1 cellular context compared by ENCODE assay signal in genomic region chr10:110512461-110513187, GRCh38.
TF ChIP-seq lines count a peak whose summit lies in the region.

No MANE protein-coding gene starts in this region.

TF ChIP-seq in A549, 52 proteins besides CTCF, POLR2A, EP300 and RAD21 (continued from another document):
- TF ChIP-seq, protein P1, sequence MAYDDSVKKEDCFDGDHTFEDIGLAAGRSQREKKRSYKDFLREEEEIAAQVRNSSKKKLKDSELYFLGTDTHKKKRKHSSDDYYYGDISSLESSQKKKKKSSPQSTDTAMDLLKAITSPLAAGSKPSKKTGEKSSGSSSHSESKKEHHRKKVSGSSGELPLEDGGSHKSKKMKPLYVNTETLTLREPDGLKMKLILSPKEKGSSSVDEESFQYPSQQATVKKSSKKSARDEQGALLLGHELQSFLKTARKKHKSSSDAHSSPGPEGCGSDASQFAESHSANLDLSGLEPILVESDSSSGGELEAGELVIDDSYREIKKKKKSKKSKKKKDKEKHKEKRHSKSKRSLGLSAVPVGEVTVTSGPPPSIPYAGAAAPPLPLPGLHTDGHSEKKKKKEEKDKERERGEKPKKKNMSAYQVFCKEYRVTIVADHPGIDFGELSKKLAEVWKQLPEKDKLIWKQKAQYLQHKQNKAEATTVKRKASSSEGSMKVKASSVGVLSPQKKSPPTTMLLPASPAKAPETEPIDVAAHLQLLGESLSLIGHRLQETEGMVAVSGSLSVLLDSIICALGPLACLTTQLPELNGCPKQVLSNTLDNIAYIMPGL (CRISPR knock-in tag; IDR thresholded peaks at IDR 0.05; ENCODE audit: borderline replicate concordance) = no peak
- TF ChIP-seq, protein P2, sequence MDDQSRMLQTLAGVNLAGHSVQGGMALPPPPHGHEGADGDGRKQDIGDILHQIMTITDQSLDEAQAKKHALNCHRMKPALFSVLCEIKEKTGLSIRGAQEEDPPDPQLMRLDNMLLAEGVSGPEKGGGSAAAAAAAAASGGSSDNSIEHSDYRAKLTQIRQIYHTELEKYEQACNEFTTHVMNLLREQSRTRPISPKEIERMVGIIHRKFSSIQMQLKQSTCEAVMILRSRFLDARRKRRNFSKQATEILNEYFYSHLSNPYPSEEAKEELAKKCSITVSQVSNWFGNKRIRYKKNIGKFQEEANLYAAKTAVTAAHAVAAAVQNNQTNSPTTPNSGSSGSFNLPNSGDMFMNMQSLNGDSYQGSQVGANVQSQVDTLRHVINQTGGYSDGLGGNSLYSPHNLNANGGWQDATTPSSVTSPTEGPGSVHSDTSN (IDR thresholded peaks at IDR 0.05) = no peak
- peak; percentile 97 for TF ChIP-seq HOXA7 (CRISPR knock-in tag; IDR thresholded peaks at IDR 0.05)
- no peak for TF ChIP-seq BCL3 (IDR thresholded peaks at IDR 0.05)
- TF ChIP-seq RNF2 (IDR thresholded peaks at IDR 0.05; ENCODE audit: borderline replicate concordance, low read depth) = no peak
- no peak for TF ChIP-seq RCOR1 (IDR thresholded peaks at IDR 0.05; ENCODE audit: low read depth, low read length)
- no peak for TF ChIP-seq ZSCAN20 (CRISPR knock-in tag; IDR thresholded peaks at IDR 0.05)
- no peak for TF ChIP-seq CBX8 (IDR thresholded peaks at IDR 0.05)
- TF ChIP-seq NR3C1 (IDR thresholded peaks at IDR 0.05) = no peak
- TF ChIP-seq KDM5A (IDR thresholded peaks at IDR 0.05) = no peak
- no peak for TF ChIP-seq EHF (CRISPR knock-in tag; IDR thresholded peaks at IDR 0.05)
- no peak for TF ChIP-seq MAZ (IDR thresholded peaks at IDR 0.05; ENCODE audit: borderline replicate concordance, low read depth, low read length)
- TF ChIP-seq, protein P3, sequence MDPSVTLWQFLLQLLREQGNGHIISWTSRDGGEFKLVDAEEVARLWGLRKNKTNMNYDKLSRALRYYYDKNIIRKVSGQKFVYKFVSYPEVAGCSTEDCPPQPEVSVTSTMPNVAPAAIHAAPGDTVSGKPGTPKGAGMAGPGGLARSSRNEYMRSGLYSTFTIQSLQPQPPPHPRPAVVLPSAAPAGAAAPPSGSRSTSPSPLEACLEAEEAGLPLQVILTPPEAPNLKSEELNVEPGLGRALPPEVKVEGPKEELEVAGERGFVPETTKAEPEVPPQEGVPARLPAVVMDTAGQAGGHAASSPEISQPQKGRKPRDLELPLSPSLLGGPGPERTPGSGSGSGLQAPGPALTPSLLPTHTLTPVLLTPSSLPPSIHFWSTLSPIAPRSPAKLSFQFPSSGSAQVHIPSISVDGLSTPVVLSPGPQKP (IDR thresholded peaks at IDR 0.05; ENCODE audit: low read depth, low read length) = no peak
- TF ChIP-seq CHD4 (IDR thresholded peaks at IDR 0.05; ENCODE audit: borderline replicate concordance) = no peak
- no peak for TF ChIP-seq SMC3 (IDR thresholded peaks at IDR 0.05)
- TF ChIP-seq EHMT2 (IDR thresholded peaks at IDR 0.05; ENCODE audit: low read depth) = no peak
- TF ChIP-seq GATA3 (IDR thresholded peaks at IDR 0.05; ENCODE audit: borderline replicate concordance) = no peak; the same call in 1 of the 2 replicates
- TF ChIP-seq POLR2AphosphoS2 (conservative IDR thresholded peaks at IDR 0.05; ENCODE audit: low read length) = no peak; the same call in 1 of the 2 replicates
- no peak for TF ChIP-seq USF2 (IDR thresholded peaks at IDR 0.05)
- peak; percentile 69 for TF ChIP-seq JUNB (IDR thresholded peaks at IDR 0.05)
- TF ChIP-seq REST (IDR thresholded peaks at IDR 0.05) = peak; percentile 20; the same call in 1 of the 2 replicates
- no peak for TF ChIP-seq ZC3H11A (IDR thresholded peaks at IDR 0.05)
- TF ChIP-seq, protein P4, sequence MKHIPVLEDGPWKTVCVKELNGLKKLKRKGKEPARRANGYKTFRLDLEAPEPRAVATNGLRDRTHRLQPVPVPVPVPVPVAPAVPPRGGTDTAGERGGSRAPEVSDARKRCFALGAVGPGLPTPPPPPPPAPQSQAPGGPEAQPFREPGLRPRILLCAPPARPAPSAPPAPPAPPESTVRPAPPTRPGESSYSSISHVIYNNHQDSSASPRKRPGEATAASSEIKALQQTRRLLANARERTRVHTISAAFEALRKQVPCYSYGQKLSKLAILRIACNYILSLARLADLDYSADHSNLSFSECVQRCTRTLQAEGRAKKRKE (CRISPR knock-in tag; IDR thresholded peaks at IDR 0.05; ENCODE audit: low read depth) = no peak; the same call in 1 of the 2 replicates
- TF ChIP-seq SREBF2 (IDR thresholded peaks at IDR 0.05) = no peak
- TF ChIP-seq, protein P5, sequence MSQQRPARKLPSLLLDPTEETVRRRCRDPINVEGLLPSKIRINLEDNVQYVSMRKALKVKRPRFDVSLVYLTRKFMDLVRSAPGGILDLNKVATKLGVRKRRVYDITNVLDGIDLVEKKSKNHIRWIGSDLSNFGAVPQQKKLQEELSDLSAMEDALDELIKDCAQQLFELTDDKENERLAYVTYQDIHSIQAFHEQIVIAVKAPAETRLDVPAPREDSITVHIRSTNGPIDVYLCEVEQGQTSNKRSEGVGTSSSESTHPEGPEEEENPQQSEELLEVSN (IDR thresholded peaks at IDR 0.05; ENCODE audit: borderline replicate concordance, low read depth) = no peak
- no peak for TF ChIP-seq HOXB13 (CRISPR knock-in tag; IDR thresholded peaks at IDR 0.05; ENCODE audit: low read depth)
- TF ChIP-seq ZNF302 (CRISPR knock-in tag; IDR thresholded peaks at IDR 0.05) = no peak
- TF ChIP-seq PHF8 (IDR thresholded peaks at IDR 0.05; ENCODE audit: borderline replicate concordance, low read depth) = no peak
- no peak for TF ChIP-seq KDM1A (IDR thresholded peaks at IDR 0.05; ENCODE audit: low read depth)
- no peak for TF ChIP-seq CHD2 (IDR thresholded peaks at IDR 0.05; ENCODE audit: low read length, partially characterized antibody)
- TF ChIP-seq BHLHE40 (IDR thresholded peaks at IDR 0.05; ENCODE audit: low read depth, low read length) = no peak
- no peak for TF ChIP-seq ESRRA (IDR thresholded peaks at IDR 0.05; ENCODE audit: borderline replicate concordance, low read length)
- TF ChIP-seq ZFP36 (IDR thresholded peaks at IDR 0.05; ENCODE audit: borderline replicate concordance, partially characterized antibody) = no peak
- no peak for TF ChIP-seq CEBPB (IDR thresholded peaks at IDR 0.05)
- peak; percentile 66 for TF ChIP-seq MAFK (IDR thresholded peaks at IDR 0.05; ENCODE audit: partially characterized antibody)
- TF ChIP-seq FOXS1 (CRISPR knock-in tag; IDR thresholded peaks at IDR 0.05) = no peak
